In the genomic region with DNA sequence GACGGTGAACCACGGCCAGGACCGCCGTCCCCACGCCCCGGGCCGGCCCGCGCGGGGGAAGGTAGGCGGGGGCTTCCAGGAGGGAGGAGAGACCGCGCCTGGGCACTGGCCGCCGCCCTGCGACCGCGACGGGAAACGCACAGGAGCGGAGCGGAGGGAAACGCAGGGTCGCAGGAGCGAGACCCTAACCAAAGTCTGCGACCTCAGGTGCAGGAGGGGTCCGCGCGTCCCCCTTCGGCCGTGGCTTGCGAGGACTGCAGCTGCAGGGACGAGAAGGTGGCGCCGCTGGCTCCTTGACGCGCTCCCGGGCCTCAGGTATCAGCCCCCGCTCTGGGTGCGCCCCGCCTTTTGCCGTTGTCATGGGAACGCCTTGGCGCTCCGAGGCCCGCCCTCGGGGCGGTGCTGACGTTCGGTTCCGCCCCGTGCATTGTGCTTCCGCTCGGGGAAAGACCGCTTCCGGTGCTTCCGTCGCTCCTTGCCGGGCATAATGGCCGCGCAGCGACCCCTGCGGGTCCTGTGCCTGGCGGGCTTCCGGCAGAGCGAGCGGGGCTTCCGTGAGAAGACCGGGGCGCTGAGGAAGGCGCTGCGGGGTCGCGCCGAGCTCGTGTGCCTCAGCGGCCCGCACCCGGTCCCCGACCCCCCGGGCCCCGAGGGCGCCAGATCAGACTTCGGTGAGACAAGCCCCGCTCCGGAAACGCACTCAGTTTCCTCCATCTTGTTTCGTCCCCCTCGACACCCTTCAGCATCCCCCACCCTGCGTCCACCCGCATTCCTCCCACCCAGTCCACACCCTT, we compare ENCODE assay signal across 1 cellular context.
TF ChIP-seq lines count a peak whose summit lies in the region.

OVCA2 (plus strand) TSS at position 462 of the 794 bp plus-strand sequence; CDS start at position 488, 26 bp downstream.

TF ChIP-seq in K562, 482 proteins besides CTCF, POLR2A, EP300 and RAD21 (continued from another document and continues in another):
- TF ChIP-seq REST (CRISPR knock-in tag; IDR thresholded peaks at IDR 0.05; ENCODE audit: low read depth): no peak
- peak; percentile 93 for TF ChIP-seq ETV5 (CRISPR knock-in tag; IDR thresholded peaks at IDR 0.05; ENCODE audit: low read depth)
- peak; percentile 8; the same call in 1 of the 2 replicates for TF ChIP-seq HBP1 (CRISPR knock-in tag; IDR thresholded peaks at IDR 0.05)
- TF ChIP-seq YBX1 (IDR thresholded peaks at IDR 0.05): no peak
- TF ChIP-seq, protein P1, sequence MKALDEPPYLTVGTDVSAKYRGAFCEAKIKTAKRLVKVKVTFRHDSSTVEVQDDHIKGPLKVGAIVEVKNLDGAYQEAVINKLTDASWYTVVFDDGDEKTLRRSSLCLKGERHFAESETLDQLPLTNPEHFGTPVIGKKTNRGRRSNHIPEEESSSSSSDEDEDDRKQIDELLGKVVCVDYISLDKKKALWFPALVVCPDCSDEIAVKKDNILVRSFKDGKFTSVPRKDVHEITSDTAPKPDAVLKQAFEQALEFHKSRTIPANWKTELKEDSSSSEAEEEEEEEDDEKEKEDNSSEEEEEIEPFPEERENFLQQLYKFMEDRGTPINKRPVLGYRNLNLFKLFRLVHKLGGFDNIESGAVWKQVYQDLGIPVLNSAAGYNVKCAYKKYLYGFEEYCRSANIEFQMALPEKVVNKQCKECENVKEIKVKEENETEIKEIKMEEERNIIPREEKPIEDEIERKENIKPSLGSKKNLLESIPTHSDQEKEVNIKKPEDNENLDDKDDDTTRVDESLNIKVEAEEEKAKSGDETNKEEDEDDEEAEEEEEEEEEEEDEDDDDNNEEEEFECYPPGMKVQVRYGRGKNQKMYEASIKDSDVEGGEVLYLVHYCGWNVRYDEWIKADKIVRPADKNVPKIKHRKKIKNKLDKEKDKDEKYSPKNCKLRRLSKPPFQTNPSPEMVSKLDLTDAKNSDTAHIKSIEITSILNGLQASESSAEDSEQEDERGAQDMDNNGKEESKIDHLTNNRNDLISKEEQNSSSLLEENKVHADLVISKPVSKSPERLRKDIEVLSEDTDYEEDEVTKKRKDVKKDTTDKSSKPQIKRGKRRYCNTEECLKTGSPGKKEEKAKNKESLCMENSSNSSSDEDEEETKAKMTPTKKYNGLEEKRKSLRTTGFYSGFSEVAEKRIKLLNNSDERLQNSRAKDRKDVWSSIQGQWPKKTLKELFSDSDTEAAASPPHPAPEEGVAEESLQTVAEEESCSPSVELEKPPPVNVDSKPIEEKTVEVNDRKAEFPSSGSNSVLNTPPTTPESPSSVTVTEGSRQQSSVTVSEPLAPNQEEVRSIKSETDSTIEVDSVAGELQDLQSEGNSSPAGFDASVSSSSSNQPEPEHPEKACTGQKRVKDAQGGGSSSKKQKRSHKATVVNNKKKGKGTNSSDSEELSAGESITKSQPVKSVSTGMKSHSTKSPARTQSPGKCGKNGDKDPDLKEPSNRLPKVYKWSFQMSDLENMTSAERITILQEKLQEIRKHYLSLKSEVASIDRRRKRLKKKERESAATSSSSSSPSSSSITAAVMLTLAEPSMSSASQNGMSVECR (CRISPR knock-in tag; IDR thresholded peaks at IDR 0.05): peak; percentile 62
- no peak for TF ChIP-seq ZNF316 (IDR thresholded peaks at IDR 0.05)
- TF ChIP-seq JUN (IDR thresholded peaks at IDR 0.05; ENCODE audit: borderline replicate concordance, low read depth, low read length): no peak
- TF ChIP-seq JUN (CRISPR knock-in tag; IDR thresholded peaks at IDR 0.05; ENCODE audit: borderline replicate concordance): no peak
- no peak for TF ChIP-seq CEBPB (tag; IDR thresholded peaks at IDR 0.05)
- no peak for TF ChIP-seq LEF1 (IDR thresholded peaks at IDR 0.05)
- TF ChIP-seq ZBTB1 (CRISPR knock-in tag; IDR thresholded peaks at IDR 0.05; ENCODE audit: borderline replicate concordance, low read depth): no peak
- TF ChIP-seq PHB (CRISPR knock-in tag; IDR thresholded peaks at IDR 0.05): 0 out of 2 replicates have a peak, but pooled peaks have one; percentile 33
- TF ChIP-seq STAT5A (IDR thresholded peaks at IDR 0.05; ENCODE audit: borderline replicate concordance, low read length): no peak
- TF ChIP-seq SOX6 (IDR thresholded peaks at IDR 0.05): no peak
- TF ChIP-seq GABPB1 (CRISPR knock-in tag; IDR thresholded peaks at IDR 0.05): peak; percentile 99
- TF ChIP-seq, protein P2, sequence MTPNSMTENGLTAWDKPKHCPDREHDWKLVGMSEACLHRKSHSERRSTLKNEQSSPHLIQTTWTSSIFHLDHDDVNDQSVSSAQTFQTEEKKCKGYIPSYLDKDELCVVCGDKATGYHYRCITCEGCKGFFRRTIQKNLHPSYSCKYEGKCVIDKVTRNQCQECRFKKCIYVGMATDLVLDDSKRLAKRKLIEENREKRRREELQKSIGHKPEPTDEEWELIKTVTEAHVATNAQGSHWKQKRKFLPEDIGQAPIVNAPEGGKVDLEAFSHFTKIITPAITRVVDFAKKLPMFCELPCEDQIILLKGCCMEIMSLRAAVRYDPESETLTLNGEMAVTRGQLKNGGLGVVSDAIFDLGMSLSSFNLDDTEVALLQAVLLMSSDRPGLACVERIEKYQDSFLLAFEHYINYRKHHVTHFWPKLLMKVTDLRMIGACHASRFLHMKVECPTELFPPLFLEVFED (CRISPR knock-in tag; conservative IDR thresholded peaks at IDR 0.05): no peak
- TF ChIP-seq, protein P3, sequence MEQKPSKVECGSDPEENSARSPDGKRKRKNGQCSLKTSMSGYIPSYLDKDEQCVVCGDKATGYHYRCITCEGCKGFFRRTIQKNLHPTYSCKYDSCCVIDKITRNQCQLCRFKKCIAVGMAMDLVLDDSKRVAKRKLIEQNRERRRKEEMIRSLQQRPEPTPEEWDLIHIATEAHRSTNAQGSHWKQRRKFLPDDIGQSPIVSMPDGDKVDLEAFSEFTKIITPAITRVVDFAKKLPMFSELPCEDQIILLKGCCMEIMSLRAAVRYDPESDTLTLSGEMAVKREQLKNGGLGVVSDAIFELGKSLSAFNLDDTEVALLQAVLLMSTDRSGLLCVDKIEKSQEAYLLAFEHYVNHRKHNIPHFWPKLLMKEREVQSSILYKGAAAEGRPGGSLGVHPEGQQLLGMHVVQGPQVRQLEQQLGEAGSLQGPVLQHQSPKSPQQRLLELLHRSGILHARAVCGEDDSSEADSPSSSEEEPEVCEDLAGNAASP (IDR thresholded peaks at IDR 0.05): no peak
- no peak for TF ChIP-seq ZNF445 (CRISPR knock-in tag; IDR thresholded peaks at IDR 0.05; ENCODE audit: low read depth)
- no peak for TF ChIP-seq XRCC5 (IDR thresholded peaks at IDR 0.05; ENCODE audit: low read depth, low read length)
- no peak for TF ChIP-seq ZNF354B (CRISPR knock-in tag; IDR thresholded peaks at IDR 0.05)
- TF ChIP-seq PREB (CRISPR knock-in tag; IDR thresholded peaks at IDR 0.05): no peak
- TF ChIP-seq, protein P4, sequence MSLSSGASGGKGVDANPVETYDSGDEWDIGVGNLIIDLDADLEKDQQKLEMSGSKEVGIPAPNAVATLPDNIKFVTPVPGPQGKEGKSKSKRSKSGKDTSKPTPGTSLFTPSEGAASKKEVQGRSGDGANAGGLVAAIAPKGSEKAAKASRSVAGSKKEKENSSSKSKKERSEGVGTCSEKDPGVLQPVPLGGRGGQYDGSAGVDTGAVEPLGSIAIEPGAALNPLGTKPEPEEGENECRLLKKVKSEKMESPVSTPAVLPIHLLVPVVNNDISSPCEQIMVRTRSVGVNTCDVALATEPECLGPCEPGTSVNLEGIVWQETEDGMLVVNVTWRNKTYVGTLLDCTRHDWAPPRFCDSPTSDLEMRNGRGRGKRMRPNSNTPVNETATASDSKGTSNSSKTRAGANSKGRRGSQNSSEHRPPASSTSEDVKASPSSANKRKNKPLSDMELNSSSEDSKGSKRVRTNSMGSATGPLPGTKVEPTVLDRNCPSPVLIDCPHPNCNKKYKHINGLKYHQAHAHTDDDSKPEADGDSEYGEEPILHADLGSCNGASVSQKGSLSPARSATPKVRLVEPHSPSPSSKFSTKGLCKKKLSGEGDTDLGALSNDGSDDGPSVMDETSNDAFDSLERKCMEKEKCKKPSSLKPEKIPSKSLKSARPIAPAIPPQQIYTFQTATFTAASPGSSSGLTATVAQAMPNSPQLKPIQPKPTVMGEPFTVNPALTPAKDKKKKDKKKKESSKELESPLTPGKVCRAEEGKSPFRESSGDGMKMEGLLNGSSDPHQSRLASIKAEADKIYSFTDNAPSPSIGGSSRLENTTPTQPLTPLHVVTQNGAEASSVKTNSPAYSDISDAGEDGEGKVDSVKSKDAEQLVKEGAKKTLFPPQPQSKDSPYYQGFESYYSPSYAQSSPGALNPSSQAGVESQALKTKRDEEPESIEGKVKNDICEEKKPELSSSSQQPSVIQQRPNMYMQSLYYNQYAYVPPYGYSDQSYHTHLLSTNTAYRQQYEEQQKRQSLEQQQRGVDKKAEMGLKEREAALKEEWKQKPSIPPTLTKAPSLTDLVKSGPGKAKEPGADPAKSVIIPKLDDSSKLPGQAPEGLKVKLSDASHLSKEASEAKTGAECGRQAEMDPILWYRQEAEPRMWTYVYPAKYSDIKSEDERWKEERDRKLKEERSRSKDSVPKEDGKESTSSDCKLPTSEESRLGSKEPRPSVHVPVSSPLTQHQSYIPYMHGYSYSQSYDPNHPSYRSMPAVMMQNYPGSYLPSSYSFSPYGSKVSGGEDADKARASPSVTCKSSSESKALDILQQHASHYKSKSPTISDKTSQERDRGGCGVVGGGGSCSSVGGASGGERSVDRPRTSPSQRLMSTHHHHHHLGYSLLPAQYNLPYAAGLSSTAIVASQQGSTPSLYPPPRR (CRISPR knock-in tag; IDR thresholded peaks at IDR 0.05; ENCODE audit: borderline replicate concordance): peak; percentile 44; the same call in 1 of the 2 replicates
- TF ChIP-seq PHF8 (IDR thresholded peaks at IDR 0.05; ENCODE audit: borderline replicate concordance, low read length): peak; percentile 70; the same call in 1 of the 2 replicates
- TF ChIP-seq RAD51 (IDR thresholded peaks at IDR 0.05; ENCODE audit: borderline replicate concordance, low read depth): no peak
- TF ChIP-seq, protein P5, sequence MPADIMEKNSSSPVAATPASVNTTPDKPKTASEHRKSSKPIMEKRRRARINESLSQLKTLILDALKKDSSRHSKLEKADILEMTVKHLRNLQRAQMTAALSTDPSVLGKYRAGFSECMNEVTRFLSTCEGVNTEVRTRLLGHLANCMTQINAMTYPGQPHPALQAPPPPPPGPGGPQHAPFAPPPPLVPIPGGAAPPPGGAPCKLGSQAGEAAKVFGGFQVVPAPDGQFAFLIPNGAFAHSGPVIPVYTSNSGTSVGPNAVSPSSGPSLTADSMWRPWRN (IDR thresholded peaks at IDR 0.05; ENCODE audit: low read depth): no peak
- no peak for TF ChIP-seq ZNF79 (CRISPR knock-in tag; IDR thresholded peaks at IDR 0.05; ENCODE audit: low read depth)
- TF ChIP-seq ETV6 (IDR thresholded peaks at IDR 0.05; ENCODE audit: borderline replicate concordance in 1 of 2, low read depth in 2 of 2, low read length in 1 of 2): no peak
- TF ChIP-seq ETV6 (CRISPR knock-in tag; IDR thresholded peaks at IDR 0.05; ENCODE audit: borderline replicate concordance): no peak
